Comparison of ENCODE assay signal across 16 cellular contexts in genomic region chr16:30115238-30115637, GRCh38. TPM values are rescaled to one million over a fixed set of nuclear protein-coding genes. Genes with fewer than 3 reads are reported as not detected.
DNase-seq lines count a peak whose midpoint lies in the region; ATAC-seq and TF ChIP-seq lines count a peak whose summit lies in the region.
"Had no signal": no experiment of that assay in that cellular context is flagged by ENCODE, and none has a peak within 500 bp of the region (broad histone marks: within the 10 kb centered on the region; RNA-seq: fewer than 3 reads in every experiment).

No MANE protein-coding gene starts in this region.

- peak overlapping the region; percentile 69 for H3K27ac Mint-ChIP-seq in activated naive CD4-positive, alpha-beta T cell treated with anti-CD3 and anti-CD28 coated beads, Interleukin-2, amount 10 ng/mL, durations not matched to agents 7 days and 5 days
- H3K27ac Mint-ChIP-seq: activated T-cell treated with anti-CD3 and anti-CD28 coated beads, Interleukin-2, amount 50 U/mL, for 72 hours; WTC11 had no signal

- no peak for TF ChIP-seq CTCF in upper lobe of right lung (IDR thresholded peaks at IDR 0.05)

- peaks cover 6% of the 10 kb centered on the region for H3K4me1 ChIP-seq in upper lobe of right lung

- H3K27me3 ChIP-seq in upper lobe of right lung = no peaks in the 10 kb centered on the region
- H3K27me3 ChIP-seq: heart left ventricle had no signal

- no peaks in the 10 kb centered on the region for H3K9me3 ChIP-seq in upper lobe of right lung
- H3K9me3 ChIP-seq: heart left ventricle had no signal

- intact Hi-C loops in upper lobe of right lung (cut with DNase I) = no loop called here

- peak; percentile 33 for DNase-seq in activated naive CD4-positive, alpha-beta T cell treated with anti-CD3 and anti-CD28 coated beads, Interleukin-2, amount 10 ng/mL, durations not matched to agents 7 days and 5 days
- no peak for DNase-seq in activated naive CD4-positive, alpha-beta T cell treated with anti-CD3 and anti-CD28 coated beads, Interleukin-2, amount 50 U/mL, for 16 hours
- DNase-seq in SW480 (ENCODE audit: low spot score) (peak; percentile 78), left lobe of liver (ENCODE audit: low spot score) (no peak), upper lobe of right lung (peak; percentile 72), nucleus accumbens (lab: John Stamatoyannopoulos, UW) (no peak), iPS-NIHi7 (ENCODE audit: extremely low spot score) (no peak)
- DNase-seq: activated T-cell treated with anti-CD3 and anti-CD28 coated beads, Interleukin-2, amount 50 U/mL, for 72 hours; DND-41; heart left ventricle; NCI-H1105 treated with DMSO at 0.1 percent for 48 hours; NCI-H526; occipital lobe had no signal

- CTCF ChIA-PET in activated naive CD4-positive, alpha-beta T cell treated with anti-CD3 and anti-CD28 coated beads, Interleukin-2, amount 10 ng/mL, durations not matched to agents 7 days and 5 days (lab: Charles Lee) = interaction anchor here (0.7 to 0.8 kb wide), 2 partner anchors 15 to 27 kb away, joined by 3 to 4 read pairs; no protein-coding TSS in a partner anchor

- H3K36me3 ChIP-seq in upper lobe of right lung = peaks cover 68% of the 10 kb centered on the region

- H3K4me3 Mint-ChIP-seq in activated naive CD4-positive, alpha-beta T cell treated with anti-CD3 and anti-CD28 coated beads, Interleukin-2, amount 10 ng/mL, durations not matched to agents 7 days and 5 days = no peak overlapping the region
- H3K4me3 Mint-ChIP-seq: activated T-cell treated with anti-CD3 and anti-CD28 coated beads, Interleukin-2, amount 50 U/mL, for 72 hours; WTC11 had no signal

- H3K36me3 Mint-ChIP-seq in activated naive CD4-positive, alpha-beta T cell treated with anti-CD3 and anti-CD28 coated beads, Interleukin-2, amount 10 ng/mL, durations not matched to agents 7 days and 5 days = peaks cover 30% of the 10 kb centered on the region

- no peak overlapping the region for H3K27ac ChIP-seq in upper lobe of right lung
- H3K27ac ChIP-seq: heart left ventricle had no signal

- H3K4me3 ChIP-seq in upper lobe of right lung = no peak overlapping the region
- H3K4me3 ChIP-seq: heart left ventricle had no signal

- peak; percentile 8 for ATAC-seq in left lobe of liver
- peak; percentile 73 for ATAC-seq in upper lobe of right lung
- ATAC-seq in GM19397 (IDR thresholded peaks at IDR 0.05; ENCODE audit: unreplicated experiment) = no peak
- ATAC-seq: WTC11 had no signal

- H3K9me3 Mint-ChIP-seq in activated naive CD4-positive, alpha-beta T cell treated with anti-CD3 and anti-CD28 coated beads, Interleukin-2, amount 10 ng/mL, durations not matched to agents 7 days and 5 days = no peaks in the 10 kb centered on the region
- H3K9me3 Mint-ChIP-seq: activated T-cell treated with anti-CD3 and anti-CD28 coated beads, Interleukin-2, amount 50 U/mL, for 72 hours; WTC11 had no signal

- H3K27me3 Mint-ChIP-seq in activated naive CD4-positive, alpha-beta T cell treated with anti-CD3 and anti-CD28 coated beads, Interleukin-2, amount 10 ng/mL, durations not matched to agents 7 days and 5 days = no peaks in the 10 kb centered on the region

- peaks cover 32% of the 10 kb centered on the region for H3K4me1 Mint-ChIP-seq in activated naive CD4-positive, alpha-beta T cell treated with anti-CD3 and anti-CD28 coated beads, Interleukin-2, amount 10 ng/mL, durations not matched to agents 7 days and 5 days

RNA-seq across cellular contexts. Expression of gene GDPD3, which starts 1.9 kb away (rescaled TPM):
- 1.4 TPM for total RNA-seq in left lobe of liver
- total RNA-seq in upper lobe of right lung = 11.5 TPM
- total RNA-seq: H4 had no signal

RNA-seq across cellular contexts. Expression of gene MAPK3, which starts 7.8 kb away (rescaled TPM):
- total RNA-seq in left lobe of liver = 12.3 TPM
- 93.7 TPM for total RNA-seq in upper lobe of right lung

RNA-seq across cellular contexts. Expression of gene YPEL3, which starts 19.2 kb away (rescaled TPM):
- total RNA-seq in left lobe of liver (20.9 TPM), upper lobe of right lung (93.6 TPM)

RNA-seq across cellular contexts. Expression of gene TBX6, which starts 23.5 kb away (rescaled TPM):
- 0.86 TPM for total RNA-seq in left lobe of liver
- total RNA-seq in upper lobe of right lung = 1.4 TPM
- total RNA-seq: H4 had no signal

RNA-seq across cellular contexts. Expression of gene PPP4C, which starts 39.4 kb away (rescaled TPM):
- 51.0 TPM for total RNA-seq in left lobe of liver
- total RNA-seq in upper lobe of right lung = 74.2 TPM

Comparison
In these comparisons a context has a peak if more than half of its experiments do, and no peak if none do; other contexts are left out.
1. DNase-seq: peak in activated naive CD4-positive, alpha-beta T cell treated with anti-CD3 and anti-CD28 coated beads, Interleukin-2, amount 10 ng/mL, durations not matched to agents 7 days and 5 days (single experiment), SW480 (single experiment) and upper lobe of right lung (single experiment); none in activated naive CD4-positive, alpha-beta T cell treated with anti-CD3 and anti-CD28 coated beads, Interleukin-2, amount 50 U/mL, for 16 hours (single experiment), left lobe of liver (single experiment), nucleus accumbens (0 of 56) and iPS-NIHi7 (single experiment).